In the genomic region with DNA sequence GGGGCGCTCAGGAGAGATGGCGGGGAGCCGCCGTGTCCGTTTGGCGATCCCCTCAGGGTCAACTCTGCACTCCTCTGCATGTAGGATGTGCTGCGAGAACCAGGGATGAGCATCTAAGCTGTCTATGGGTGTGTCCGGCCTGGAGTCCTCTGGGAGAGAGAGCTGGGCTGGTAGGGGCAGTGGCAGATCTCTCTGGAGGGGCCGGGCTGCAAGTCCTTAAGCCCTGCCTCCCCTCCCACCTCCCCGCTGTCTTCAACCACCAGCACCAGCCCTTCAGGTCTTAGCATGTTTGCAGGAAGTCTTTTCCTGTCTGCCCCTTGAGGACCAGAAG, we compare ENCODE assay signal across 14 cellular contexts. TPM values are rescaled to one million over a fixed set of nuclear protein-coding genes. Genes with fewer than 3 reads are reported as not detected.
DNase-seq lines count a peak whose midpoint lies in the region; ATAC-seq and TF ChIP-seq lines count a peak whose summit lies in the region.
"Had no signal": no experiment of that assay in that cellular context is flagged by ENCODE, and none has a peak within 500 bp of the region (broad histone marks: within the 10 kb centered on the region; RNA-seq: fewer than 3 reads in every experiment).

No MANE protein-coding gene starts in this region.

- ATAC-seq in SK-N-SH treated with all-trans-retinoic acid at 6 μM for 48 hours = no peak

- DNase-seq in erythroblast (lab: John Stamatoyannopoulos, UW) = no peak
- DNase-seq: cerebellar nuclear complex, COR-L47, NCI-H1417, NCI-H446 treated with DMSO at 0.1 percent for 48 hours, tibial artery had no signal

- H3K27me3 ChIP-seq in iPS-15b (ENCODE audit: control insufficient read depth, insufficient read depth, low read length) = no peaks in the 10 kb centered on the region
- H3K27me3 ChIP-seq: esophagus muscularis mucosa had no signal

- no peak overlapping the region for H3K9ac ChIP-seq in iPS-15b (ENCODE audit: low read depth, low read length)

- peaks cover 26% of the 10 kb centered on the region for H3K36me3 ChIP-seq in iPS-15b (ENCODE audit: control insufficient read depth, insufficient read depth, low read length)

- H3K9me3 ChIP-seq in iPS-15b (ENCODE audit: control insufficient read depth, insufficient read depth, low read length) = no peaks in the 10 kb centered on the region
- H3K9me3 ChIP-seq: esophagus muscularis mucosa, spleen, tibial artery had no signal

- peaks cover 5% of the 10 kb centered on the region for H3K27me3 Mint-ChIP-seq in IgD-negative memory B cell
- H3K27me3 Mint-ChIP-seq: activated CD8-positive, alpha-beta T cell treated with anti-CD3 and anti-CD28 coated beads for 36 hours had no signal

- H3K4me1 ChIP-seq in iPS-15b (ENCODE audit: control insufficient read depth, insufficient read depth, low read length) = peaks cover 1% of the 10 kb centered on the region

- no peak overlapping the region for H3K27ac Mint-ChIP-seq in IgD-negative memory B cell
- H3K27ac Mint-ChIP-seq: activated CD8-positive, alpha-beta T cell treated with anti-CD3 and anti-CD28 coated beads for 36 hours; activated naive CD4-positive, alpha-beta T cell treated with anti-CD3 and anti-CD28 coated beads, Interleukin-2, amount 50 U/mL, for 72 hours had no signal

- H3K4me3 ChIP-seq in iPS-15b (ENCODE audit: low read depth, low read length) = peak overlapping the region; percentile 23
- H3K4me3 ChIP-seq: lung, tibial artery had no signal

- no peaks in the 10 kb centered on the region for H3K9me3 Mint-ChIP-seq in IgD-negative memory B cell
- H3K9me3 Mint-ChIP-seq: activated CD8-positive, alpha-beta T cell treated with anti-CD3 and anti-CD28 coated beads for 36 hours; activated naive CD4-positive, alpha-beta T cell treated with anti-CD3 and anti-CD28 coated beads, Interleukin-2, amount 50 U/mL, for 72 hours had no signal

- no peaks in the 10 kb centered on the region for H3K36me3 Mint-ChIP-seq in IgD-negative memory B cell
- H3K36me3 Mint-ChIP-seq: activated naive CD4-positive, alpha-beta T cell treated with anti-CD3 and anti-CD28 coated beads, Interleukin-2, amount 50 U/mL, for 72 hours had no signal

- peak overlapping the region in 3 of 4 donors; percentile 52 to 79 (median 78) for H3K4me3 Mint-ChIP-seq in IgD-negative memory B cell
- H3K4me3 Mint-ChIP-seq: activated CD8-positive, alpha-beta T cell treated with anti-CD3 and anti-CD28 coated beads for 36 hours had no signal

- H3K4me1 Mint-ChIP-seq in IgD-negative memory B cell = peaks cover 9 to 13% (median 11%) of the 10 kb centered on the region in 3 donors

- no peak for TF ChIP-seq POLR2A in erythroblast (IDR thresholded peaks at IDR 0.05; ENCODE audit: low read length)

TF ChIP-seq in SK-N-SH treated with all-trans-retinoic acid at 6 μM for 48 hours, 23 proteins besides CTCF, POLR2A, EP300 and RAD21:
- TF ChIP-seq ZFP3 (CRISPR knock-in tag; IDR thresholded peaks at IDR 0.05) (no peak), ZC3H10 (CRISPR knock-in tag; IDR thresholded peaks at IDR 0.05) (no peak), TOX (CRISPR knock-in tag; IDR thresholded peaks at IDR 0.05; ENCODE audit: borderline replicate concordance) (no peak), ZNF565 (CRISPR knock-in tag; conservative IDR thresholded peaks at IDR 0.05; ENCODE audit: low read depth) (no peak), OSR1 (CRISPR knock-in tag; IDR thresholded peaks at IDR 0.05) (no peak)
- TF ChIP-seq, protein P1, sequence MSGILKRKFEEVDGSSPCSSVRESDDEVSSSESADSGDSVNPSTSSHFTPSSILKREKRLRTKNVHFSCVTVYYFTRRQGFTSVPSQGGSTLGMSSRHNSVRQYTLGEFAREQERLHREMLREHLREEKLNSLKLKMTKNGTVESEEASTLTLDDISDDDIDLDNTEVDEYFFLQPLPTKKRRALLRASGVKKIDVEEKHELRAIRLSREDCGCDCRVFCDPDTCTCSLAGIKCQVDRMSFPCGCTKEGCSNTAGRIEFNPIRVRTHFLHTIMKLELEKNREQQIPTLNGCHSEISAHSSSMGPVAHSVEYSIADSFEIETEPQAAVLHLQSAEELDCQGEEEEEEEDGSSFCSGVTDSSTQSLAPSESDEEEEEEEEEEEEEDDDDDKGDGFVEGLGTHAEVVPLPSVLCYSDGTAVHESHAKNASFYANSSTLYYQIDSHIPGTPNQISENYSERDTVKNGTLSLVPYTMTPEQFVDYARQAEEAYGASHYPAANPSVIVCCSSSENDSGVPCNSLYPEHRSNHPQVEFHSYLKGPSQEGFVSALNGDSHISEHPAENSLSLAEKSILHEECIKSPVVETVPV (CRISPR knock-in tag; IDR thresholded peaks at IDR 0.05) = no peak
- TF ChIP-seq, protein P2, sequence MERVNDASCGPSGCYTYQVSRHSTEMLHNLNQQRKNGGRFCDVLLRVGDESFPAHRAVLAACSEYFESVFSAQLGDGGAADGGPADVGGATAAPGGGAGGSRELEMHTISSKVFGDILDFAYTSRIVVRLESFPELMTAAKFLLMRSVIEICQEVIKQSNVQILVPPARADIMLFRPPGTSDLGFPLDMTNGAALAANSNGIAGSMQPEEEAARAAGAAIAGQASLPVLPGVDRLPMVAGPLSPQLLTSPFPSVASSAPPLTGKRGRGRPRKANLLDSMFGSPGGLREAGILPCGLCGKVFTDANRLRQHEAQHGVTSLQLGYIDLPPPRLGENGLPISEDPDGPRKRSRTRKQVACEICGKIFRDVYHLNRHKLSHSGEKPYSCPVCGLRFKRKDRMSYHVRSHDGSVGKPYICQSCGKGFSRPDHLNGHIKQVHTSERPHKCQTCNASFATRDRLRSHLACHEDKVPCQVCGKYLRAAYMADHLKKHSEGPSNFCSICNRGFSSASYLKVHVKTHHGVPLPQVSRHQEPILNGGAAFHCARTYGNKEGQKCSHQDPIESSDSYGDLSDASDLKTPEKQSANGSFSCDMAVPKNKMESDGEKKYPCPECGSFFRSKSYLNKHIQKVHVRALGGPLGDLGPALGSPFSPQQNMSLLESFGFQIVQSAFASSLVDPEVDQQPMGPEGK (CRISPR knock-in tag; IDR thresholded peaks at IDR 0.05; ENCODE audit: borderline replicate concordance) = no peak
- TF ChIP-seq, protein P3, sequence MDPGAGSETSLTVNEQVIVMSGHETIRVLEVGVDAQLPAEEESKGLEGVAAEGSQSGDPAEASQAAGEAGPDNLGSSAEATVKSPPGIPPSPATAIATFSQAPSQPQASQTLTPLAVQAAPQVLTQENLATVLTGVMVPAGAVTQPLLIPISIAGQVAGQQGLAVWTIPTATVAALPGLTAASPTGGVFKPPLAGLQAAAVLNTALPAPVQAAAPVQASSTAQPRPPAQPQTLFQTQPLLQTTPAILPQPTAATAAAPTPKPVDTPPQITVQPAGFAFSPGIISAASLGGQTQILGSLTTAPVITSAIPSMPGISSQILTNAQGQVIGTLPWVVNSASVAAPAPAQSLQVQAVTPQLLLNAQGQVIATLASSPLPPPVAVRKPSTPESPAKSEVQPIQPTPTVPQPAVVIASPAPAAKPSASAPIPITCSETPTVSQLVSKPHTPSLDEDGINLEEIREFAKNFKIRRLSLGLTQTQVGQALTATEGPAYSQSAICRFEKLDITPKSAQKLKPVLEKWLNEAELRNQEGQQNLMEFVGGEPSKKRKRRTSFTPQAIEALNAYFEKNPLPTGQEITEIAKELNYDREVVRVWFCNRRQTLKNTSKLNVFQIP (CRISPR knock-in tag; IDR thresholded peaks at IDR 0.05; ENCODE audit: borderline replicate concordance, low read depth) = no peak

RNA-seq across cellular contexts. Expression of a gene that starts 8.4 kb away (rescaled TPM):
- 0.06 TPM for polyA plus RNA-seq in IgD-negative memory B cell

RNA-seq across cellular contexts. Expression of a gene that starts 10.2 kb away (rescaled TPM):
- polyA plus RNA-seq in IgD-negative memory B cell = 219 TPM

RNA-seq across cellular contexts. Expression of a gene that starts 30.7 kb away (rescaled TPM):
- 135 TPM for polyA plus RNA-seq in IgD-negative memory B cell

RNA-seq across cellular contexts. Expression of a gene that starts 34.2 kb away (rescaled TPM):
- polyA plus RNA-seq in IgD-negative memory B cell = 3.0 TPM

RNA-seq across cellular contexts. Expression of a gene that starts 46.9 kb away (rescaled TPM):
- polyA plus RNA-seq in IgD-negative memory B cell = not detected
